Comparison of ENCODE assay signal across 27 cellular contexts in the genomic region with DNA sequence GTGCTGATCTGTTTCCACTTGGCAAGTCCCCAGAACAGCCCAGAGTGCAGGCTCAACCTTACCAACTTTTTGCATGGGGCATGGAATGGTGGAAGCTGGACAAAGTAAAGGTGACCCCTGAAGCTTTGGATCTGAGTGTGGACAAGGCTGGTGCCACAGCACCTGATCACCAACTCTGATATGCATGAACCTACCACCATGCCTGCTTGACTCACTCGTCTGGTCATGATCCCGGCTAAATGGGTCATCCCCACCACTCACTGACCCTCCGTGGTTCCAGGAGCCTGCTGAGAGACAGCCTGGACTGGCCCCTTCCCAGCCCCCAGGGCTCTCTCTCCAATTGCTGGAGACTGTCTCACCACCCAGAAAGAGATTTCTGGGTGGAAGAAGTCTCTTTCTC. TPM values are rescaled to one million over a fixed set of nuclear protein-coding genes. Genes with fewer than 3 reads are reported as not detected.
"Had no signal": no experiment of that assay in that cellular context is flagged by ENCODE, and none has a peak within 500 bp of the region (broad histone marks: within the 10 kb centered on the region; RNA-seq: fewer than 3 reads in every experiment).

No MANE protein-coding gene starts in this region.

- H3K9me3 Mint-ChIP-seq: activated CD4-positive, alpha-beta memory T cell treated with anti-CD3 and anti-CD28 coated beads for 36 hours; activated CD4-positive, alpha-beta T cell treated with anti-CD3 and anti-CD28 coated beads, Interleukin-2, amount 10 ng/mL, durations not matched to agents 24 days and 14 days; activated naive CD8-positive, alpha-beta T cell treated with anti-CD3 and anti-CD28 coated beads for 36 hours; activated T-cell treated with anti-CD3 and anti-CD28 coated beads, Interleukin-2, amount 50 U/mL, for 72 hours; effector memory CD8-positive, alpha-beta T cell; natural killer cell; T-helper 1 cell treated with Interleukin-12 subunit alpha and Interleukin-12 subunit beta and Interleukin-4 antibody, amounts not matched to agents 30 μg/mL and 1 μg/mL, for 36 hours had no signal

- H3K36me3 ChIP-seq: adrenal gland, ascending aorta, gastrocnemius medialis, pancreas, sigmoid colon, suprapubic skin, tibial artery had no signal

- H3K27ac ChIP-seq: adrenal gland, ascending aorta, coronary artery, gastrocnemius medialis, pancreas, psoas muscle, sigmoid colon, suprapubic skin, tibial artery had no signal

- H3K9me3 ChIP-seq: adrenal gland, ascending aorta, gastrocnemius medialis, pancreas, psoas muscle, sigmoid colon, suprapubic skin, tibial artery had no signal

- H3K4me3 ChIP-seq: adrenal gland, ascending aorta, coronary artery, gastrocnemius medialis, pancreas, psoas muscle, sigmoid colon, suprapubic skin, tibial artery had no signal

- H3K4me3 Mint-ChIP-seq: activated CD4-positive, alpha-beta memory T cell treated with anti-CD3 and anti-CD28 coated beads for 36 hours; activated CD4-positive, alpha-beta T cell treated with anti-CD3 and anti-CD28 coated beads, Interleukin-2, amount 10 ng/mL, durations not matched to agents 24 days and 14 days; activated naive CD8-positive, alpha-beta T cell treated with anti-CD3 and anti-CD28 coated beads for 36 hours; activated T-cell treated with anti-CD3 and anti-CD28 coated beads, Interleukin-2, amount 50 U/mL, for 72 hours; brain; effector memory CD8-positive, alpha-beta T cell; natural killer cell; T-helper 1 cell treated with Interleukin-12 subunit alpha and Interleukin-12 subunit beta and Interleukin-4 antibody, amounts not matched to agents 30 μg/mL and 1 μg/mL, for 36 hours had no signal

- H3K27me3 ChIP-seq: adrenal gland, ascending aorta, gastrocnemius medialis, pancreas, sigmoid colon, suprapubic skin, tibial artery had no signal

- ATAC-seq: activated T-cell treated with anti-CD3 and anti-CD28 coated beads, Interleukin-2, amount 50 U/mL, for 72 hours; effector memory CD8-positive, alpha-beta T cell; gastrocnemius medialis; natural killer cell; pancreas had no signal

- H3K4me1 Mint-ChIP-seq: activated CD4-positive, alpha-beta T cell treated with anti-CD3 and anti-CD28 coated beads, Interleukin-2, amount 10 ng/mL, durations not matched to agents 24 days and 14 days; activated naive CD8-positive, alpha-beta T cell treated with anti-CD3 and anti-CD28 coated beads for 36 hours; natural killer cell had no signal

- FAIRE-seq: pancreas, small intestine had no signal

- DNase-seq: activated CD4-positive, alpha-beta memory T cell treated with anti-CD3 and anti-CD28 coated beads for 36 hours; activated CD4-positive, alpha-beta T cell treated with anti-CD3 and anti-CD28 coated beads, Interleukin-2, amount 10 ng/mL, durations not matched to agents 24 days and 14 days; activated CD4-positive, CD25-positive, alpha-beta regulatory T cell treated with anti-CD3 and anti-CD28 coated beads, Interleukin-2, amount 50 U/mL, for 72 hours; activated naive CD4-positive, alpha-beta T cell; activated naive CD8-positive, alpha-beta T cell treated with anti-CD3 and anti-CD28 coated beads for 36 hours; activated T-cell treated with anti-CD3 and anti-CD28 coated beads for 4 hours; activated T-cell treated with anti-CD3 and anti-CD28 coated beads, Interleukin-2, amount 50 U/mL, for 72 hours; adrenal gland; effector memory CD8-positive, alpha-beta T cell; gastrocnemius medialis; glutamatergic neuron; natural killer cell; psoas muscle; sigmoid colon; small intestine; stimulated activated CD4-positive, alpha-beta T cell treated with anti-CD3 and anti-CD28 coated beads, Interleukin-1b, Interleukin-23, amount 100 ng/mL, for 48 hours; stimulated activated CD4-positive, alpha-beta T cell treated with anti-CD3 and anti-CD28 coated beads, Interleukin-4, amount 100 ng/mL, for 4 hours; stimulated activated naive CD4-positive, alpha-beta T cell; SW 1271; T1000; tibial artery had no signal

- H3K36me3 Mint-ChIP-seq: activated CD4-positive, alpha-beta memory T cell treated with anti-CD3 and anti-CD28 coated beads for 36 hours; activated naive CD8-positive, alpha-beta T cell treated with anti-CD3 and anti-CD28 coated beads for 36 hours; brain; natural killer cell had no signal

- H3K27me3 Mint-ChIP-seq: activated CD4-positive, alpha-beta memory T cell treated with anti-CD3 and anti-CD28 coated beads for 36 hours; activated naive CD8-positive, alpha-beta T cell treated with anti-CD3 and anti-CD28 coated beads for 36 hours; brain had no signal

- H3K4me1 ChIP-seq: adrenal gland, ascending aorta, gastrocnemius medialis, pancreas, psoas muscle, suprapubic skin, tibial artery had no signal

- H3K27ac Mint-ChIP-seq: activated CD4-positive, alpha-beta memory T cell treated with anti-CD3 and anti-CD28 coated beads for 36 hours; activated CD4-positive, alpha-beta T cell treated with anti-CD3 and anti-CD28 coated beads, Interleukin-2, amount 10 ng/mL, durations not matched to agents 24 days and 14 days; activated naive CD8-positive, alpha-beta T cell treated with anti-CD3 and anti-CD28 coated beads for 36 hours; activated T-cell treated with anti-CD3 and anti-CD28 coated beads, Interleukin-2, amount 50 U/mL, for 72 hours; natural killer cell; T-helper 1 cell treated with Interleukin-12 subunit alpha and Interleukin-12 subunit beta and Interleukin-4 antibody, amounts not matched to agents 30 μg/mL and 1 μg/mL, for 36 hours had no signal

RNA-seq across cellular contexts. Expression of a gene that starts 22.3 kb away (rescaled TPM):
- total RNA-seq: activated CD4-positive, alpha-beta memory T cell treated with anti-CD3 and anti-CD28 coated beads for 36 hours; natural killer cell had no signal
